1 cellular context compared by ENCODE assay signal in the genomic region with DNA sequence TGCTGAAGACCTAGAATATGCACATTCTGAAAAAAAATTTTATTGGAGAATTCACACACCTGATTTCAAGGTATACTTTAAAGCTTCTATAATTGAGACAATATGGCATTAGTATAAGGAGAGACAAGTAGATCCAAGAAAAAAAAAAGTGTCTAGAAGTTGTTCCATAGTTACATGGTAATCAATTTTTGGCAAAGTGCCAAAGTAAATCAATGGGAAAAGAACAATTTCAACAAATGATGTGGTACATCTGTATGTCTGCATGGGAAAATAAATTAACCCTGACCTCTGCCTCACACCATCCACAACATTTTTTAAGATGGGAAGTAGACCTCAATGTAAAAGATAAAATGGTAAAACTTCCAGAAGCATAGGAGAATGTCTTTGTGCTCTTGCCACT.
TF ChIP-seq lines count a peak whose summit lies in the region.

No MANE protein-coding gene starts in this region.

TF ChIP-seq in HEK293, 187 proteins besides CTCF, POLR2A, EP300 and RAD21 (continued from another document):
- no peak for TF ChIP-seq ZNF169 (tag by site-specific recombination; IDR thresholded peaks at IDR 0.05)
- TF ChIP-seq ZNF776 (tag by site-specific recombination; IDR thresholded peaks at IDR 0.05; ENCODE audit: borderline replicate concordance): no peak
- TF ChIP-seq ZNF843 (tag by site-specific recombination; IDR thresholded peaks at IDR 0.05): no peak
- TF ChIP-seq ZNF664 (tag by site-specific recombination; IDR thresholded peaks at IDR 0.05): no peak
- no peak for TF ChIP-seq ZBTB7A (tag by site-specific recombination; IDR thresholded peaks at IDR 0.05; ENCODE audit: low read depth)
- TF ChIP-seq ZNF544 (tag by site-specific recombination; IDR thresholded peaks at IDR 0.05): peak; percentile 58; the same call in 1 of the 2 replicates
- TF ChIP-seq, protein P1, sequence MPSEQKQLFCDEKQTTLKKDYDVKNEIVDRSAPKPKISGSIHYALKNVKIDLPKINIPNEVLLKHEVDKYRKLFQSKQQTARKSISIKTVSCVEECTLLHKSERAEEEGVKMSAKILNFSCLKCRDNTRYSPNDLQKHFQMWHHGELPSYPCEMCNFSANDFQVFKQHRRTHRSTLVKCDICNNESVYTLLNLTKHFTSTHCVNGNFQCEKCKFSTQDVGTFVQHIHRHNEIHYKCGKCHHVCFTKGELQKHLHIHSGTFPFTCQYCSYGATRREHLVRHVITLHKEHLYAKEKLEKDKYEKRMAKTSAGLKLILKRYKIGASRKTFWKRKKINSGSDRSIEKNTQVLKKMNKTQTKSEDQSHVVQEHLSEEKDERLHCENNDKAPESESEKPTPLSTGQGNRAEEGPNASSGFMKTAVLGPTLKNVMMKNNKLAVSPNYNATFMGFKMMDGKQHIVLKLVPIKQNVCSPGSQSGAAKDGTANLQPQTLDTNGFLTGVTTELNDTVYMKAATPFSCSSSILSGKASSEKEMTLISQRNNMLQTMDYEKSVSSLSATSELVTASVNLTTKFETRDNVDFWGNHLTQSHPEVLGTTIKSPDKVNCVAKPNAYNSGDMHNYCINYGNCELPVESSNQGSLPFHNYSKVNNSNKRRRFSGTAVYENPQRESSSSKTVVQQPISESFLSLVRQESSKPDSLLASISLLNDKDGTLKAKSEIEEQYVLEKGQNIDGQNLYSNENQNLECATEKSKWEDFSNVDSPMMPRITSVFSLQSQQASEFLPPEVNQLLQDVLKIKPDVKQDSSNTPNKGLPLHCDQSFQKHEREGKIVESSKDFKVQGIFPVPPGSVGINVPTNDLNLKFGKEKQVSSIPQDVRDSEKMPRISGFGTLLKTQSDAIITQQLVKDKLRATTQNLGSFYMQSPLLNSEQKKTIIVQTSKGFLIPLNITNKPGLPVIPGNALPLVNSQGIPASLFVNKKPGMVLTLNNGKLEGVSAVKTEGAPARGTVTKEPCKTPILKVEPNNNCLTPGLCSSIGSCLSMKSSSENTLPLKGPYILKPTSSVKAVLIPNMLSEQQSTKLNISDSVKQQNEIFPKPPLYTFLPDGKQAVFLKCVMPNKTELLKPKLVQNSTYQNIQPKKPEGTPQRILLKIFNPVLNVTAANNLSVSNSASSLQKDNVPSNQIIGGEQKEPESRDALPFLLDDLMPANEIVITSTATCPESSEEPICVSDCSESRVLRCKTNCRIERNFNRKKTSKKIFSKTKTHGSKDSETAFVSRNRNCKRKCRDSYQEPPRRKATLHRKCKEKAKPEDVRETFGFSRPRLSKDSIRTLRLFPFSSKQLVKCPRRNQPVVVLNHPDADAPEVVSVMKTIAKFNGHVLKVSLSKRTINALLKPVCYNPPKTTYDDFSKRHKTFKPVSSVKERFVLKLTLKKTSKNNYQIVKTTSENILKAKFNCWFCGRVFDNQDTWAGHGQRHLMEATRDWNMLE (tag by site-specific recombination; conservative IDR thresholded peaks at IDR 0.05; ENCODE audit: low read depth): no peak
- TF ChIP-seq ZNF404 (tag by site-specific recombination; IDR thresholded peaks at IDR 0.05): no peak
- TF ChIP-seq, protein P2, sequence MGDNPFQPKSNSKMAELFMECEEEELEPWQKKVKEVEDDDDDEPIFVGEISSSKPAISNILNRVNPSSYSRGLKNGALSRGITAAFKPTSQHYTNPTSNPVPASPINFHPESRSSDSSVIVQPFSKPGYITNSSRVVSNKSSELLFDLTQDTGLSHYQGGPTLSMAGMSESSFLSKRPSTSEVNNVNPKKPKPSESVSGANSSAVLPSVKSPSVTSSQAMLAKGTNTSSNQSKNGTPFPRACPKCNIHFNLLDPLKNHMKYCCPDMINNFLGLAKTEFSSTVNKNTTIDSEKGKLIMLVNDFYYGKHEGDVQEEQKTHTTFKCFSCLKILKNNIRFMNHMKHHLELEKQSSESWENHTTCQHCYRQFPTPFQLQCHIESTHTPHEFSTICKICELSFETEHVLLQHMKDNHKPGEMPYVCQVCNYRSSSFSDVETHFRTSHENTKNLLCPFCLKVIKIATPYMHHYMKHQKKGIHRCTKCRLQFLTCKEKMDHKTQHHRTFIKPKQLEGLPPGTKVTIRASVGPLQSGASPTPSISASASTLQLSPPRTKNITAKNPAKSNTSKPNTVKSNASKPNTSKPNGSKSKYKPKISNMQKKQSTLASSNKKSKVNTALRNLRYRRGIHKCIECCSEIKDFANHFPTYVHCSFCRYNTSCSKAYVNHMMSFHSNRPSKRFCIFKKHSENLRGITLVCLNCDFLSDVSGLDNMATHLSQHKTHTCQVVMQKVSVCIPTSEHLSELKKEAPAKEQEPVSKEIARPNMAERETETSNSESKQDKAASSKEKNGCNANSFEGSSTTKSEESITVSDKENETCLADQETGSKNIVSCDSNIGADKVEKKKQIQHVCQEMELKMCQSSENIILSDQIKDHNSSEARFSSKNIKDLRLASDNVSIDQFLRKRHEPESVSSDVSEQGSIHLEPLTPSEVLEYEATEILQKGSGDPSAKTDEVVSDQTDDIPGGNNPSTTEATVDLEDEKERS (tag by site-specific recombination; IDR thresholded peaks at IDR 0.05): no peak
- peak; percentile 70; the same call in 1 of the 2 replicates for TF ChIP-seq ZNF350 (tag by site-specific recombination; IDR thresholded peaks at IDR 0.05)
- TF ChIP-seq, protein P3, sequence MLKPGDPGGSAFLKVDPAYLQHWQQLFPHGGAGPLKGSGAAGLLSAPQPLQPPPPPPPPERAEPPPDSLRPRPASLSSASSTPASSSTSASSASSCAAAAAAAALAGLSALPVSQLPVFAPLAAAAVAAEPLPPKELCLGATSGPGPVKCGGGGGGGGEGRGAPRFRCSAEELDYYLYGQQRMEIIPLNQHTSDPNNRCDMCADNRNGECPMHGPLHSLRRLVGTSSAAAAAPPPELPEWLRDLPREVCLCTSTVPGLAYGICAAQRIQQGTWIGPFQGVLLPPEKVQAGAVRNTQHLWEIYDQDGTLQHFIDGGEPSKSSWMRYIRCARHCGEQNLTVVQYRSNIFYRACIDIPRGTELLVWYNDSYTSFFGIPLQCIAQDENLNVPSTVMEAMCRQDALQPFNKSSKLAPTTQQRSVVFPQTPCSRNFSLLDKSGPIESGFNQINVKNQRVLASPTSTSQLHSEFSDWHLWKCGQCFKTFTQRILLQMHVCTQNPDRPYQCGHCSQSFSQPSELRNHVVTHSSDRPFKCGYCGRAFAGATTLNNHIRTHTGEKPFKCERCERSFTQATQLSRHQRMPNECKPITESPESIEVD (tag by site-specific recombination; IDR thresholded peaks at IDR 0.05): 0 out of 2 replicates have a peak, but pooled peaks have one; percentile 19
- TF ChIP-seq SP2 (tag by site-specific recombination; IDR thresholded peaks at IDR 0.05): no peak
- no peak for TF ChIP-seq ZNF747 (tag by site-specific recombination; IDR thresholded peaks at IDR 0.05)
- TF ChIP-seq ZNF37A (tag by site-specific recombination; IDR thresholded peaks at IDR 0.05): peak; percentile 55; the same call in 1 of the 2 replicates
- TF ChIP-seq ZNF76 (tag by site-specific recombination; IDR thresholded peaks at IDR 0.05; ENCODE audit: borderline replicate concordance, low read depth): no peak
- no peak for TF ChIP-seq ZNF571 (tag by site-specific recombination; IDR thresholded peaks at IDR 0.05)
- TF ChIP-seq ZEB2 (tag by site-specific recombination; IDR thresholded peaks at IDR 0.05): no peak
- TF ChIP-seq ZNF280C (tag by site-specific recombination; IDR thresholded peaks at IDR 0.05): no peak
- TF ChIP-seq, protein P4, sequence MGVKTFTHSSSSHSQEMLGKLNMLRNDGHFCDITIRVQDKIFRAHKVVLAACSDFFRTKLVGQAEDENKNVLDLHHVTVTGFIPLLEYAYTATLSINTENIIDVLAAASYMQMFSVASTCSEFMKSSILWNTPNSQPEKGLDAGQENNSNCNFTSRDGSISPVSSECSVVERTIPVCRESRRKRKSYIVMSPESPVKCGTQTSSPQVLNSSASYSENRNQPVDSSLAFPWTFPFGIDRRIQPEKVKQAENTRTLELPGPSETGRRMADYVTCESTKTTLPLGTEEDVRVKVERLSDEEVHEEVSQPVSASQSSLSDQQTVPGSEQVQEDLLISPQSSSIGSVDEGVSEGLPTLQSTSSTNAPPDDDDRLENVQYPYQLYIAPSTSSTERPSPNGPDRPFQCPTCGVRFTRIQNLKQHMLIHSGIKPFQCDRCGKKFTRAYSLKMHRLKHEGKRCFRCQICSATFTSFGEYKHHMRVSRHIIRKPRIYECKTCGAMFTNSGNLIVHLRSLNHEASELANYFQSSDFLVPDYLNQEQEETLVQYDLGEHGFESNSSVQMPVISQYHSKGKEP (tag by site-specific recombination; IDR thresholded peaks at IDR 0.05): 0 out of 2 replicates have a peak, but pooled peaks have one; percentile 17
- TF ChIP-seq KLF8 (tag by site-specific recombination; IDR thresholded peaks at IDR 0.05): no peak
- no peak for TF ChIP-seq ZNF223 (tag by site-specific recombination; IDR thresholded peaks at IDR 0.05)
- no peak for TF ChIP-seq MYNN (tag by site-specific recombination; IDR thresholded peaks at IDR 0.05; ENCODE audit: borderline replicate concordance)
TF ChIP-seq in HEK293: peak in this region for 11.
